In genomic region chr13:73870970-73871935, GRCh38 we compare ENCODE assay signal across 10 cellular contexts.
DNase-seq lines count a peak whose midpoint lies in the region; ATAC-seq and TF ChIP-seq lines count a peak whose summit lies in the region.
"Had no signal": no experiment of that assay in that cellular context is flagged by ENCODE, and none has a peak within 500 bp of the region (broad histone marks: within the 10 kb centered on the region; RNA-seq: fewer than 3 reads in every experiment).

No MANE protein-coding gene starts in this region.

- no peaks in the 10 kb centered on the region for H4K20me1 ChIP-seq in SK-N-SH (ENCODE audit: insufficient read depth)

- H3K4me1 ChIP-seq in SK-N-SH (ENCODE audit: control insufficient read depth in 1 of 2, insufficient read depth in 2 of 2, low read depth in 1 of 2, low read length in 1 of 2) (0 out of 4 replicates have a peak, but pooled peaks cover 0 to 13% of the 10 kb centered on the region in 2 experiments), heart right ventricle (peaks cover 0 to 15% (median 8%) of the 10 kb centered on the region in 9 donors)
- H3K4me1 ChIP-seq: suprapubic skin had no signal

- no peaks in the 10 kb centered on the region for H3K9me3 Mint-ChIP-seq in activated T-cell treated with anti-CD3 and anti-CD28 coated beads, Interleukin-2, amount 50 U/mL, for 24 hours
- H3K9me3 Mint-ChIP-seq in stimulated activated memory B cell treated with anti-CD40 and anti-IgM and Interleukin-4, amounts not matched to agents 10 μg/mL and 1 μg/mL and 100 μg/mL, for 72 hours, result no peaks in the 10 kb centered on the region

- H3K27me3 ChIP-seq in SK-N-SH (ENCODE audit: insufficient read depth) (no peaks in the 10 kb centered on the region), heart right ventricle (no peaks in the 10 kb centered on the region), dorsolateral prefrontal cortex (no peaks in the 10 kb centered on the region)
- H3K27me3 ChIP-seq: neutrophil, suprapubic skin had no signal

- H2AFZ ChIP-seq in SK-N-SH (ENCODE audit: low read depth), result peak overlapping the region; percentile 4; the same call in 1 of the 2 replicates

- no peak for TF ChIP-seq RAD21 in SK-N-SH (IDR thresholded peaks at IDR 0.05; ENCODE audit: low read length)

- H3K4me2 ChIP-seq in SK-N-SH, result peak overlapping the region; percentile 48

- H3K36me3 ChIP-seq in SK-N-SH (replicated peaks in 1 of 2; ENCODE audit: control insufficient read depth in 1 of 2, insufficient read depth in 2 of 2, low read length in 1 of 2) (peaks cover 0 to 4% of the 10 kb centered on the region in 2 experiments), heart right ventricle (no peaks in the 10 kb centered on the region)
- H3K36me3 ChIP-seq: neutrophil, suprapubic skin had no signal

- CTCF ChIA-PET in SK-N-SH (lab: Yijun Ruan, JAX), result interaction anchor here (0.6 to 1.7 kb wide), 3 partner anchors 16 to 271 kb away, joined by 3 to 4 read pairs (median 3); no protein-coding TSS in a partner anchor

- peak overlapping the region in 1 of 2 experiments; percentile 80; a peak in 2 of 4 replicates for H3K27ac ChIP-seq in SK-N-SH (ENCODE audit: low read depth in 2 of 2, low read length in 1 of 2)
- peak overlapping the region in 5 of 10 donors; percentile 3 to 23 (median 18) for H3K27ac ChIP-seq in heart right ventricle
- H3K27ac ChIP-seq in dorsolateral prefrontal cortex, result no peak overlapping the region
- H3K27ac ChIP-seq: neutrophil, suprapubic skin had no signal

- no peak overlapping the region for H3K4me3 Mint-ChIP-seq in activated T-cell treated with anti-CD3 and anti-CD28 coated beads, Interleukin-2, amount 50 U/mL, for 24 hours
- H3K4me3 Mint-ChIP-seq in stimulated activated memory B cell treated with anti-CD40 and anti-IgM and Interleukin-4, amounts not matched to agents 10 μg/mL and 1 μg/mL and 100 μg/mL, for 72 hours, result no peak overlapping the region

- H3K27ac Mint-ChIP-seq in activated T-cell treated with anti-CD3 and anti-CD28 coated beads, Interleukin-2, amount 50 U/mL, for 24 hours, result peak overlapping the region; percentile 8
- H3K27ac Mint-ChIP-seq in stimulated activated memory B cell treated with anti-CD40 and anti-IgM and Interleukin-4, amounts not matched to agents 10 μg/mL and 1 μg/mL and 100 μg/mL, for 72 hours, result no peak overlapping the region

- DNase-seq in activated T-cell treated with anti-CD3 and anti-CD28 coated beads, Interleukin-2, amount 50 U/mL, for 24 hours, result no peak
- DNase-seq in activated T-cell treated with anti-CD3 and anti-CD28 coated beads, Interleukin-2, amount 50 U/mL, for 1 hour, result no peak
- DNase-seq in SK-N-SH (no peak), heart right ventricle (peak in 1 of 2 donors; percentile 49), NCI-H1436 (lab: John Stamatoyannopoulos, UW) (no peak), dorsolateral prefrontal cortex (no peak)

- POLR2A ChIA-PET in SK-N-SH (lab: Yijun Ruan, JAX), result no interaction called here

- no peaks in the 10 kb centered on the region for H3K79me2 ChIP-seq in SK-N-SH (ENCODE audit: insufficient read depth)

- 81% methylated on average over 15 of the region's 15 CpGs for WGBS in SK-N-SH (ENCODE audit: low lambda C conversion rate)
- 74 to 75% methylated on average over 15 of the region's 15 CpGs for WGBS in heart right ventricle, 2 donors

- H3K4me3 ChIP-seq in SK-N-SH (ENCODE audit: low read depth in 2 of 2, low read length in 1 of 2), result peak overlapping the region in 1 of 2 experiments; percentile 39; a peak in 2 of 4 replicates
- H3K4me3 ChIP-seq in heart right ventricle, result no peak overlapping the region
- H3K4me3 ChIP-seq in dorsolateral prefrontal cortex, result no peak overlapping the region
- H3K4me3 ChIP-seq: suprapubic skin had no signal

- intact Hi-C loops in heart right ventricle (cut with DNase I) (no loop called here), dorsolateral prefrontal cortex (cut with DNase I) (no loop called here)

- no peaks in the 10 kb centered on the region for H3K27me3 Mint-ChIP-seq in activated T-cell treated with anti-CD3 and anti-CD28 coated beads, Interleukin-2, amount 50 U/mL, for 24 hours
- no peaks in the 10 kb centered on the region for H3K27me3 Mint-ChIP-seq in stimulated activated memory B cell treated with anti-CD40 and anti-IgM and Interleukin-4, amounts not matched to agents 10 μg/mL and 1 μg/mL and 100 μg/mL, for 72 hours

- H3K4me1 Mint-ChIP-seq in activated T-cell treated with anti-CD3 and anti-CD28 coated beads, Interleukin-2, amount 50 U/mL, for 24 hours (ENCODE audit: low read depth), result peaks cover 61% of the 10 kb centered on the region
- peaks cover 41% of the 10 kb centered on the region for H3K4me1 Mint-ChIP-seq in stimulated activated memory B cell treated with anti-CD40 and anti-IgM and Interleukin-4, amounts not matched to agents 10 μg/mL and 1 μg/mL and 100 μg/mL, for 72 hours

- H3K9me2 ChIP-seq in SK-N-SH, result no peaks in the 10 kb centered on the region

- peak overlapping the region; percentile 24 for H3K9ac ChIP-seq in SK-N-SH

- no peaks in the 10 kb centered on the region for H3K9me3 ChIP-seq in SK-N-SH
- no peaks in the 10 kb centered on the region for H3K9me3 ChIP-seq in heart right ventricle
- H3K9me3 ChIP-seq: neutrophil, suprapubic skin had no signal

- no peak for TF ChIP-seq CTCF in SK-N-SH (IDR thresholded peaks at IDR 0.05)
- no peak for TF ChIP-seq CTCF in heart right ventricle (IDR thresholded peaks at IDR 0.05)
- TF ChIP-seq CTCF in dorsolateral prefrontal cortex (IDR thresholded peaks at IDR 0.05 in 54 of 56, conservative IDR thresholded peaks at IDR 0.05 in 2 of 56; ENCODE audit: low read depth in 1 of 56, partially characterized antibody in 56 of 56), result no peak

- H3K36me3 Mint-ChIP-seq in activated T-cell treated with anti-CD3 and anti-CD28 coated beads, Interleukin-2, amount 50 U/mL, for 24 hours (ENCODE audit: low read depth), result peaks cover 1% of the 10 kb centered on the region
- H3K36me3 Mint-ChIP-seq in stimulated activated memory B cell treated with anti-CD40 and anti-IgM and Interleukin-4, amounts not matched to agents 10 μg/mL and 1 μg/mL and 100 μg/mL, for 72 hours, result peaks cover 10% of the 10 kb centered on the region

- peak in 6 of 8 donors; percentile 50 to 90 (median 70) for ATAC-seq in heart right ventricle
- peak; percentile 58 for ATAC-seq in stimulated activated memory B cell treated with anti-CD40 and anti-IgM and Interleukin-4, amounts not matched to agents 10 μg/mL and 1 μg/mL and 100 μg/mL, for 72 hours
- ATAC-seq in GM19395 (IDR thresholded peaks at IDR 0.05; ENCODE audit: unreplicated experiment), result no peak

- no peak for TF ChIP-seq EP300 in SK-N-SH (IDR thresholded peaks at IDR 0.05; ENCODE audit: borderline replicate concordance in 1 of 2, low read depth in 1 of 2, low read length in 1 of 2)

- peaks cover 10% of the 10 kb centered on the region for H3F3A ChIP-seq in SK-N-SH (replicated peaks; ENCODE audit: insufficient read depth)

TF ChIP-seq in SK-N-SH, 30 proteins besides CTCF, POLR2A, EP300 and RAD21:
- 0 out of 2 replicates have a peak, but pooled peaks have one; percentile 11 for TF ChIP-seq NFIC (IDR thresholded peaks at IDR 0.05; ENCODE audit: borderline replicate concordance)
- TF ChIP-seq SMC3 (IDR thresholded peaks at IDR 0.05; ENCODE audit: low read depth, low read length), result no peak
- TF ChIP-seq TAF1 (IDR thresholded peaks at IDR 0.05; ENCODE audit: borderline replicate concordance, low read depth, low read length), result no peak
- TF ChIP-seq, protein P1, sequence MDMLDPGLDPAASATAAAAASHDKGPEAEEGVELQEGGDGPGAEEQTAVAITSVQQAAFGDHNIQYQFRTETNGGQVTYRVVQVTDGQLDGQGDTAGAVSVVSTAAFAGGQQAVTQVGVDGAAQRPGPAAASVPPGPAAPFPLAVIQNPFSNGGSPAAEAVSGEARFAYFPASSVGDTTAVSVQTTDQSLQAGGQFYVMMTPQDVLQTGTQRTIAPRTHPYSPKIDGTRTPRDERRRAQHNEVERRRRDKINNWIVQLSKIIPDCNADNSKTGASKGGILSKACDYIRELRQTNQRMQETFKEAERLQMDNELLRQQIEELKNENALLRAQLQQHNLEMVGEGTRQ (IDR thresholded peaks at IDR 0.05; ENCODE audit: borderline replicate concordance, low read depth, low read length), result no peak
- TF ChIP-seq ZBTB33 (IDR thresholded peaks at IDR 0.05; ENCODE audit: borderline replicate concordance, low read depth), result no peak
- peak; percentile 24; the same call in 1 of the 2 replicates for TF ChIP-seq PBX3 (IDR thresholded peaks at IDR 0.05)
- peak; percentile 5; the same call in 1 of the 2 replicates for TF ChIP-seq FOSL2 (IDR thresholded peaks at IDR 0.05; ENCODE audit: borderline replicate concordance, low read depth)
- TF ChIP-seq FOXJ3 (CRISPR knock-in tag; IDR thresholded peaks at IDR 0.05), result no peak
- TF ChIP-seq MEF2A (IDR thresholded peaks at IDR 0.05; ENCODE audit: borderline replicate concordance, low read depth), result no peak
